ENCODE assay signal across 16 cellular contexts in the genomic region with DNA sequence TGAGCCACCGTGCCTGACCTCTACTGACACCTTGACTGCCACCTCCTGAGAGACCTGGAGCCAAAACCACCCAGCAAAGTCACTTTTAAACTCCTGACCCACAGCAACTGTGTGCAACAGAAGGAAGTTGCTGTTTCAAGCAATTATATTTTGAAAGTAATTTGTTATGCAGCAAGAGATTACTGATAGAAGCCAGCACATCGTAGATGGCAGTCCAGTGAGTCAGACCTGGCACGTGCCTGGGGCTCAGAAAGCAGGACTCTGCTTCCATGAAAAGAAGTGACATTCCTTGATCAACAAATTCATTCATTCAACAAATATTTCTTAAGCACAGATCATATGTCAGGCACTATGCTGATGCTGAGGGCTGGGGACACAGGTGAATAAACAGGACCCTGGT. TPM values are rescaled to one million over a fixed set of nuclear protein-coding genes. Genes with fewer than 3 reads are reported as not detected.
DNase-seq lines count a peak whose midpoint lies in the region; TF ChIP-seq lines count a peak whose summit lies in the region.
"Had no signal": no experiment of that assay in that cellular context is flagged by ENCODE, and none has a peak within 500 bp of the region (broad histone marks: within the 10 kb centered on the region; RNA-seq: fewer than 3 reads in every experiment).

No MANE protein-coding gene starts in this region.

- peaks cover 10% of the 10 kb centered on the region for H3K27me3 Mint-ChIP-seq in endodermal cell (ENCODE audit: insufficient read depth)

- 34 to 44% methylated on average over 3 of the region's 3 CpGs for WGBS in tibial nerve, 2 donors
- WGBS in endodermal cell (ENCODE audit: insufficient coverage in 1 of 2, insufficient read length in 1 of 2), 2 experiments, result 78 to 86% methylated on average over 1 to 3 of the region's 3 CpGs

- DNase-seq in HS-27A (ENCODE audit: low read depth) (peak; percentile 79), adipocyte (ENCODE audit: low read depth) (peak; percentile 76), fibroblast of villous mesenchyme (ENCODE audit: low read depth) (peak; percentile 80), tibial nerve (ENCODE audit: low spot score in 2 of 2) (no peak), endodermal cell (no peak), NCI-H526 (lab: John Stamatoyannopoulos, UW) (no peak), SIG-M5 treated with dmso at 0.1 percent for 504 hours (lab: John Stamatoyannopoulos, UW; ENCODE audit: unreplicated experiment) (no peak)
- DNase-seq in stimulated activated CD4-positive, alpha-beta T cell treated with anti-CD3 and anti-CD28 coated beads, Interleukin-1b, Interleukin-23, amount 100 ng/mL, for 48 hours, result no peak
- DNase-seq: activated T-cell treated with anti-CD3 and anti-CD28 coated beads, Interleukin-2, amount 50 U/mL, for 1 hour; caudate nucleus; left ventricle myocardium superior; MV-4-11; NCI-H446; SHP77 treated with DMSO at 0.1 percent for 48 hours; stimulated activated naive B cell treated with anti-CD40 and anti-IgM and Interleukin-4, amounts not matched to agents 10 μg/mL and 1 μg/mL and 100 μg/mL, for 72 hours had no signal

- H3K27ac ChIP-seq in tibial nerve (peak overlapping the region in 3 of 4 donors; percentile 44 to 75 (median 71)), endodermal cell (ENCODE audit: low read depth, low read length) (no peak overlapping the region)

- no peak overlapping the region for H3K4me3 Mint-ChIP-seq in endodermal cell
- H3K4me3 Mint-ChIP-seq: stimulated activated naive B cell treated with anti-CD40 and anti-IgM and Interleukin-4, amounts not matched to agents 10 μg/mL and 1 μg/mL and 100 μg/mL, for 72 hours; WTC11 had no signal

- TF ChIP-seq EP300 in tibial nerve (IDR thresholded peaks at IDR 0.05), result peak in 1 of 2 donors; percentile 6

- no peak for TF ChIP-seq CTCF in fibroblast of villous mesenchyme (IDR thresholded peaks at IDR 0.05; ENCODE audit: insufficient read depth, low read depth, low read length)
- no peak for TF ChIP-seq CTCF in tibial nerve (IDR thresholded peaks at IDR 0.05)
- TF ChIP-seq CTCF in endodermal cell (conservative IDR thresholded peaks at IDR 0.05), result no peak

- H3K9ac ChIP-seq in adipocyte (ENCODE audit: low read length) (no peak overlapping the region), endodermal cell (ENCODE audit: extremely low read depth, low read length, poor library complexity, severe bottlenecking) (no peak overlapping the region)

- TF ChIP-seq POLR2A in tibial nerve (IDR thresholded peaks at IDR 0.05), result no peak

- H3K36me3 Mint-ChIP-seq in endodermal cell (ENCODE audit: low read depth), result no peaks in the 10 kb centered on the region
- H3K36me3 Mint-ChIP-seq: stimulated activated naive B cell treated with anti-CD40 and anti-IgM and Interleukin-4, amounts not matched to agents 10 μg/mL and 1 μg/mL and 100 μg/mL, for 72 hours; WTC11 had no signal

- H3K9me3 Mint-ChIP-seq in endodermal cell, result no peaks in the 10 kb centered on the region
- H3K9me3 Mint-ChIP-seq: stimulated activated naive B cell treated with anti-CD40 and anti-IgM and Interleukin-4, amounts not matched to agents 10 μg/mL and 1 μg/mL and 100 μg/mL, for 72 hours; WTC11 had no signal

- no peaks in the 10 kb centered on the region for H3K27me3 ChIP-seq in adipocyte (replicated peaks; ENCODE audit: control insufficient read depth, insufficient read depth, low read length)
- H3K27me3 ChIP-seq in tibial nerve, result no peaks in the 10 kb centered on the region
- H3K27me3 ChIP-seq in endodermal cell (ENCODE audit: control insufficient read depth, insufficient read depth, low read length, poor library complexity, severe bottlenecking), result peaks cover 9% of the 10 kb centered on the region

- H3K4me1 ChIP-seq in adipocyte (ENCODE audit: control insufficient read depth, insufficient read depth, low read length) (peaks cover 39% of the 10 kb centered on the region), tibial nerve (peaks cover 0 to 70% (median 19%) of the 10 kb centered on the region in 4 donors), endodermal cell (ENCODE audit: control insufficient read depth, insufficient read depth, low read length) (peaks cover 1% of the 10 kb centered on the region)

- H3K4me1 Mint-ChIP-seq in endodermal cell, result peaks cover 4% of the 10 kb centered on the region

- H3K9me3 ChIP-seq in adipocyte (ENCODE audit: control insufficient read depth, low read length) (no peaks in the 10 kb centered on the region), tibial nerve (no peaks in the 10 kb centered on the region), endodermal cell (ENCODE audit: control insufficient read depth, low read length) (no peaks in the 10 kb centered on the region)

- no peak overlapping the region for H3K27ac Mint-ChIP-seq in endodermal cell
- H3K27ac Mint-ChIP-seq: stimulated activated naive B cell treated with anti-CD40 and anti-IgM and Interleukin-4, amounts not matched to agents 10 μg/mL and 1 μg/mL and 100 μg/mL, for 72 hours; WTC11 had no signal

- H3K4me3 ChIP-seq in adipocyte (ENCODE audit: low read length) (no peak overlapping the region), fibroblast of villous mesenchyme (ENCODE audit: low read depth, low read length) (no peak overlapping the region), tibial nerve (no peak overlapping the region), endodermal cell (ENCODE audit: low read length) (no peak overlapping the region)

- H3K36me3 ChIP-seq in adipocyte (ENCODE audit: control insufficient read depth, insufficient read depth, low read length, severe bottlenecking) (no peaks in the 10 kb centered on the region), tibial nerve (no peaks in the 10 kb centered on the region), endodermal cell (ENCODE audit: control insufficient read depth, insufficient read depth, low read length) (no peaks in the 10 kb centered on the region)

RNA-seq across cellular contexts. Expression of a gene that starts 5.7 kb away (rescaled TPM):
- total RNA-seq in fibroblast of villous mesenchyme (86.8 and 87.0 TPM in 2 replicates), tibial nerve (100 to 1,000 TPM; 100 to 132 (median 115) TPM), endodermal cell (1 to 10 TPM; 1.8 to 3.3 TPM)
- polyA plus RNA-seq in endodermal cell (2013, experiment 1 of 2), result 3.4 TPM
- polyA plus RNA-seq in endodermal cell (2013, experiment 2 of 2), result 3.3 TPM

Comparison
In these comparisons a context has a peak if more than half of its experiments do, and no peak if none do; other contexts are left out.
1. DNase-seq: peak in HS-27A (single experiment), adipocyte (single experiment) and fibroblast of villous mesenchyme (single experiment); none in tibial nerve (0 of 2), endodermal cell (single experiment), stimulated activated CD4-positive, alpha-beta T cell treated with anti-CD3 and anti-CD28 coated beads, Interleukin-1b, Interleukin-23, amount 100 ng/mL, for 48 hours (single experiment), NCI-H526 (0 of 2) and SIG-M5 treated with dmso at 0.1 percent for 504 hours (single experiment).
2. RNA of a gene that starts 5.7 kb away (total RNA-seq): 100 to 132 TPM in tibial nerve and 86.8 to 87.0 TPM in fibroblast of villous mesenchyme; 1.8 to 3.3 TPM in endodermal cell; every median in the first group is over 10 times any median in the second.